8 cellular contexts compared by ENCODE assay signal in genomic region chr16:88534731-88535141, GRCh38. TPM values are rescaled to one million over a fixed set of nuclear protein-coding genes. Genes with fewer than 3 reads are reported as not detected.
DNase-seq lines count a peak whose midpoint lies in the region; ATAC-seq and TF ChIP-seq lines count a peak whose summit lies in the region.

No MANE protein-coding gene starts in this region.

- peak overlapping the region; percentile 51 for H3K4me3 ChIP-seq in HUES64 (ENCODE audit: low read length)
- H3K4me3 ChIP-seq in cardiac muscle cell, result peak overlapping the region; percentile 29
- H3K4me3 ChIP-seq in skeletal muscle tissue (ENCODE audit: low read length in 3 of 3), result peak overlapping the region; percentile 16 to 67 (median 63)

- WGBS in HUES64, result 12% methylated on average over 44 of the region's 48 CpGs

- H3K27me3 Mint-ChIP-seq in activated T-helper 17 cell treated with anti-CD3 and anti-CD28 coated beads, Interleukin-2, amount 50 U/mL, for 72 hours, result peaks cover 3% of the 10 kb centered on the region

- H3K4me1 Mint-ChIP-seq in activated T-helper 17 cell treated with anti-CD3 and anti-CD28 coated beads, Interleukin-2, amount 50 U/mL, for 72 hours, result no peaks in the 10 kb centered on the region

- no peak for TF ChIP-seq CTCF in cardiac muscle cell (IDR thresholded peaks at IDR 0.05; ENCODE audit: low read depth, low read length)

- peak overlapping the region; percentile 85 for H3K27ac Mint-ChIP-seq in activated T-helper 17 cell treated with anti-CD3 and anti-CD28 coated beads, Interleukin-2, amount 50 U/mL, for 72 hours

- DNase-seq in NCI-H748 (lab: John Stamatoyannopoulos, UW; ENCODE audit: unreplicated experiment), result peak; percentile 11
- DNase-seq in NCI-H748 treated with DMSO at 0.1 percent for 48 hours (lab: John Stamatoyannopoulos, UW), result no peak
- DNase-seq in cardiac muscle cell (ENCODE audit: low read depth in 1 of 2, low spot score in 1 of 2), result peak; percentile 43 to 58
- DNase-seq in middle frontal gyrus (ENCODE audit: extremely low spot score, low spot score), result no peak
- DNase-seq in NCI-H2081 (lab: John Stamatoyannopoulos, UW), result no peak

- H3K9me3 ChIP-seq in HUES64 (ENCODE audit: insufficient read depth, low read depth, low read length) (no peaks in the 10 kb centered on the region), cardiac muscle cell (ENCODE audit: low read depth) (no peaks in the 10 kb centered on the region), skeletal muscle tissue (ENCODE audit: control insufficient read depth in 3 of 3, low read length in 3 of 3) (no peaks in the 10 kb centered on the region)

- ATAC-seq in activated T-helper 17 cell treated with anti-CD3 and anti-CD28 coated beads, Interleukin-2, amount 50 U/mL, for 72 hours (replicated peaks), result peak; percentile 20

- H3K36me3 Mint-ChIP-seq in activated T-helper 17 cell treated with anti-CD3 and anti-CD28 coated beads, Interleukin-2, amount 50 U/mL, for 72 hours (ENCODE audit: low read depth), result peaks cover 14% of the 10 kb centered on the region

- no peaks in the 10 kb centered on the region for H3K9me3 Mint-ChIP-seq in activated T-helper 17 cell treated with anti-CD3 and anti-CD28 coated beads, Interleukin-2, amount 50 U/mL, for 72 hours

- peak overlapping the region; percentile 66 for H3K4me3 Mint-ChIP-seq in activated T-helper 17 cell treated with anti-CD3 and anti-CD28 coated beads, Interleukin-2, amount 50 U/mL, for 72 hours

- no peaks in the 10 kb centered on the region for H3K27me3 ChIP-seq in HUES64 (ENCODE audit: insufficient read depth, low read length)
- no peaks in the 10 kb centered on the region for H3K27me3 ChIP-seq in cardiac muscle cell
- peaks cover 18 to 26% (median 22%) of the 10 kb centered on the region in 3 donors for H3K27me3 ChIP-seq in skeletal muscle tissue (ENCODE audit: control insufficient read depth in 3 of 3, insufficient read depth in 3 of 3, low read length in 3 of 3)

- H3K9ac ChIP-seq in HUES64 (ENCODE audit: low read depth, low read length) (peak overlapping the region; percentile 41; the same call in 1 of the 2 replicates), skeletal muscle tissue (ENCODE audit: low read depth in 1 of 3, low read length in 3 of 3) (peak overlapping the region; percentile 36 to 75 (median 38))

- H3K36me3 ChIP-seq in HUES64 (ENCODE audit: insufficient read depth, low read length) (no peaks in the 10 kb centered on the region), cardiac muscle cell (no peaks in the 10 kb centered on the region), skeletal muscle tissue (ENCODE audit: control insufficient read depth in 3 of 3, insufficient read depth in 3 of 3, low read length in 3 of 3) (no peaks in the 10 kb centered on the region)

- no peak overlapping the region for H3K27ac ChIP-seq in HUES64 (ENCODE audit: low read depth, low read length)
- H3K27ac ChIP-seq in cardiac muscle cell, result peak overlapping the region; percentile 62
- H3K27ac ChIP-seq in skeletal muscle tissue (ENCODE audit: low read depth, low read length), result no peak overlapping the region

- H3K4me1 ChIP-seq in HUES64 (ENCODE audit: insufficient read depth, low read length), result no peaks in the 10 kb centered on the region
- peaks cover 16% of the 10 kb centered on the region for H3K4me1 ChIP-seq in cardiac muscle cell (ENCODE audit: low read depth)
- H3K4me1 ChIP-seq in skeletal muscle tissue (ENCODE audit: control insufficient read depth in 3 of 3, insufficient read depth in 3 of 3, low read length in 3 of 3), result peaks cover 14 to 21% (median 19%) of the 10 kb centered on the region in 3 donors

RNA-seq across cellular contexts. Expression of gene ZC3H18, which starts 35.5 kb away (rescaled TPM):
- 46.2 TPM for polyA plus RNA-seq in HUES64 (2013, experiment 1 of 2)
- 47.7 TPM for polyA plus RNA-seq in HUES64 (2013, experiment 2 of 2)
- 100 to 1,000 TPM; 103 TPM for total RNA-seq in activated T-helper 17 cell treated with anti-CD3 and anti-CD28 coated beads, Interleukin-2, amount 50 U/mL, for 72 hours
- total RNA-seq in cardiac muscle cell (16.1 and 26.9 TPM in 2 replicates), skeletal muscle tissue (14.6 TPM)
- polyA plus RNA-seq in cardiac muscle cell, result 26.8 and 31.7 TPM in 2 replicates

Comparison
In these comparisons a context has a peak if more than half of its experiments do, and no peak if none do; other contexts are left out.
1. DNase-seq: peak in NCI-H748 (single experiment) and cardiac muscle cell (2 of 2); none in NCI-H748 treated with DMSO at 0.1 percent for 48 hours (single experiment), middle frontal gyrus (single experiment) and NCI-H2081 (0 of 2).
2. Peak in every context shown above with its lines, with median percentiles within 50 percentile points of each other: H3K4me3 ChIP-seq.